Comparison of ENCODE assay signal across 8 cellular contexts in the genomic region with DNA sequence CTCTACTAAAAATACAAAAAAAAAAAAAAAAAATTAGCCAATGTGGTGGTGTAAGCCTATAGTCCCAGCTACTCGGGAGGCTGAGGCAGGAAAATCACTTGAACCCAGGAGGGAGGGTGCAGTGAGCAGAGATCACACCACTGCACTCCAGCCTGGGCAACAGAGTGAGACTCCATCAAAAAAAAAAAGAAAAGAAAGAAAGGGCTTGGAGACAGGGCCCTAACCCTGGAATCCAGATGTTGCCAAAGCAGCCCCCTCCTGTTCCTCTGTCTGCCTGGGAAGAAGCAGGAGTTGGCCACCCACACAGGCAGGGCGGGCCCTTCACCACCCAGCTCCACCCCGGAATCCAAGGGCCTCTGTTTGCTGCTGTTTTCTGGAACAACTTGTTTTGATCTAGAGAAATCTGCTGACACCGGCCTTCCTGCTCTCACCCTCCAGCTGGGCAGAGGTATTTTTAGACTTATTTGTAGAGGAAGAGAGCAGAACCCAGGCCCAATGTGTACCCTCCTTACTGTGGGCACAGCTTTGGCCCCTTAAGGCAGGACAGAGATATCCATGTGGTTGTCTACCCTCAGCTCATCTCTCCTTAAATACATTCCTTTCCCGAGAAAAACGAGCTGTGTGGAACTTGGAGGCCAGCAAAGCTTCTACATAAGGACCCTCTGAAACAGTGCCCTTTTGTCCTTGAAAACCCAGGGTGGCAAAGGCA. TPM values are rescaled to one million over a fixed set of nuclear protein-coding genes. Genes with fewer than 3 reads are reported as not detected.
DNase-seq lines count a peak whose midpoint lies in the region; ATAC-seq, FAIRE-seq and TF ChIP-seq lines count a peak whose summit lies in the region.

No MANE protein-coding gene starts in this region.

- CTCF ChIA-PET in endothelial cell of umbilical vein (lab: Charles Lee): interaction anchor here (0.7 to 4.8 kb wide), 8 partner anchors 9 to 91 kb away, joined by 3 to 38 read pairs (median 4); a partner anchor contains a TSS

- no peaks in the 10 kb centered on the region for H3K36me3 ChIP-seq in endothelial cell of umbilical vein (ENCODE audit: control insufficient read depth in 2 of 2, extremely low read depth in 1 of 2, insufficient read depth in 2 of 2, low read length in 2 of 2)

- H3K4me3 ChIP-seq in endothelial cell of umbilical vein (replicated peaks in 1 of 3; ENCODE audit: insufficient read depth in 1 of 3, low read depth in 1 of 3, low read length in 3 of 3): no peak overlapping the region

- no peaks in the 10 kb centered on the region for H3K9me1 ChIP-seq in endothelial cell of umbilical vein (replicated peaks; ENCODE audit: control insufficient read depth, extremely low read depth, insufficient read depth, low read length)

- H3K27ac ChIP-seq in endothelial cell of umbilical vein (ENCODE audit: insufficient read depth, low read depth, low read length): peak overlapping the region; percentile 99

- TF ChIP-seq CTCF in endothelial cell of umbilical vein (IDR thresholded peaks at IDR 0.05; ENCODE audit: extremely low read depth in 1 of 2, insufficient read depth in 1 of 2, low read depth in 1 of 2, low read length in 2 of 2): no peak

- no peak overlapping the region for H2AFZ ChIP-seq in endothelial cell of umbilical vein (ENCODE audit: low read depth, low read length)

- H3K4me1 ChIP-seq in endothelial cell of umbilical vein (ENCODE audit: control insufficient read depth, extremely low read depth, insufficient read depth, low read length): peaks cover 55% of the 10 kb centered on the region

- H3K79me2 ChIP-seq in endothelial cell of umbilical vein (ENCODE audit: control insufficient read depth, insufficient read depth, low read length): peaks cover 53% of the 10 kb centered on the region

- no peaks in the 10 kb centered on the region for H3K27me3 ChIP-seq in endothelial cell of umbilical vein (ENCODE audit: control insufficient read depth in 2 of 2, insufficient read depth in 2 of 2, low read length in 2 of 2)

- dilution Hi-C loops in endothelial cell of umbilical vein (cut with MboI; ENCODE audit: extremely low pct_ligation_motif_present, low sequenced_read_pairs): no loop called here

- peak; percentile 97 for FAIRE-seq in endothelial cell of umbilical vein (lab: Jason Lieb, UNC)

- POLR2A ChIA-PET in endothelial cell of umbilical vein (lab: Charles Lee): interaction anchor here (0.6 to 10.0 kb wide), 14 partner anchors 8 to 188 kb away, joined by 3 to 127 read pairs (median 7); a partner anchor contains a TSS

- H3K9ac ChIP-seq in endothelial cell of umbilical vein (replicated peaks; ENCODE audit: extremely low read depth, insufficient read depth, low read length): peak overlapping the region; percentile 98

- no TSS peak for BruUV-seq in endothelial cell of umbilical vein (replicated peaks; lab: Mats Ljungman, UMichigan)

- intact Hi-C loops in endothelial cell of umbilical vein (cut with micrococcal nuclease): loop anchor here (1.0 to 10.0 kb wide), 2 partner anchors 51 to 55 kb away; no protein-coding TSS in a partner anchor

- DNase-seq in activated CD4-positive, CD25-positive, alpha-beta regulatory T cell treated with anti-CD3 and anti-CD28 coated beads, Interleukin-2, amount 50 U/mL, for 72 hours: peak; percentile 69
- DNase-seq in NCI-H446 (lab: John Stamatoyannopoulos, UW): peak; percentile 66 to 76
- peak; percentile 83 for DNase-seq in activated CD8-positive, alpha-beta memory T cell treated with anti-CD3 and anti-CD28 coated beads for 24 hours
- peak; percentile 92 for DNase-seq in endothelial cell of umbilical vein (ENCODE audit: low read depth, low spot score)
- peak; percentile 73 for DNase-seq in middle frontal gyrus (ENCODE audit: extremely low spot score, low spot score)
- peak; percentile 94 for DNase-seq in stromal cell of bone marrow (ENCODE audit: low read depth)

- peak overlapping the region; percentile 68 for H3K4me2 ChIP-seq in endothelial cell of umbilical vein (ENCODE audit: insufficient read depth, low read length)

- ATAC-seq in activated CD4-positive, CD25-positive, alpha-beta regulatory T cell treated with anti-CD3 and anti-CD28 coated beads, Interleukin-2, amount 50 U/mL, for 24 hours: no peak
- no peak for ATAC-seq in HG02840 (IDR thresholded peaks at IDR 0.05; ENCODE audit: low FRiP score, unreplicated experiment)

- H3K9me3 ChIP-seq in endothelial cell of umbilical vein (replicated peaks; ENCODE audit: control insufficient read depth, insufficient read depth, low read length): no peaks in the 10 kb centered on the region

- no peaks in the 10 kb centered on the region for H4K20me1 ChIP-seq in endothelial cell of umbilical vein (replicated peaks; ENCODE audit: control insufficient read depth, extremely low read depth, insufficient read depth, low read length)

- TF ChIP-seq POLR2A in endothelial cell of umbilical vein (IDR thresholded peaks at IDR 0.05; ENCODE audit: low read depth, low read length): peak; percentile 65

TF ChIP-seq in endothelial cell of umbilical vein, 7 proteins besides CTCF, POLR2A, EP300 and RAD21:
- TF ChIP-seq GATA2 (IDR thresholded peaks at IDR 0.05; ENCODE audit: insufficient read depth, insufficient read length, low read depth, low read length) (peak; percentile 25), POLR2AphosphoS5 (IDR thresholded peaks at IDR 0.05; ENCODE audit: insufficient read depth, low read depth, low read length) (peak; percentile 70), EZH2 (IDR thresholded peaks at IDR 0.05; ENCODE audit: borderline replicate concordance, low read depth, low read length, severe bottlenecking) (no peak)

RNA-seq across cellular contexts. Expression of a gene that starts 2.7 kb away (rescaled TPM):
- 957 and 1,053 TPM in 2 replicates for total RNA-seq in endothelial cell of umbilical vein
- 34.4 and 43.3 TPM in 2 replicates for polyA plus RNA-seq in endothelial cell of umbilical vein
- 15.1 and 49.9 TPM in 2 replicates for polyA plus RNA-seq in endothelial cell of umbilical vein (2011; cell fraction: cytosol; rRNA removed)
- polyA plus RNA-seq in endothelial cell of umbilical vein (2011; cell fraction: nucleus; rRNA removed): 443 and 462 TPM in 2 replicates
- polyA plus RNA-seq in endothelial cell of umbilical vein (2012): 254 and 310 TPM in 2 replicates
- 900 and 1,086 TPM in 2 replicates for polyA minus RNA-seq in endothelial cell of umbilical vein
- 31.7 TPM for polyA minus RNA-seq in endothelial cell of umbilical vein (2011; cell fraction: cytosol; rRNA and poly(A)+ RNA removed)
- polyA minus RNA-seq in endothelial cell of umbilical vein (2011; cell fraction: nucleus; rRNA and poly(A)+ RNA removed): 1,191 and 1,444 TPM in 2 replicates

RNA-seq across cellular contexts. Expression of a gene that starts 33.5 kb away (rescaled TPM):
- 53.9 and 57.7 TPM in 2 replicates for total RNA-seq in endothelial cell of umbilical vein
- 36.4 and 45.3 TPM in 2 replicates for polyA plus RNA-seq in endothelial cell of umbilical vein
- polyA plus RNA-seq in endothelial cell of umbilical vein (2011; cell fraction: cytosol; rRNA removed): 24.9 and 33.1 TPM in 2 replicates
- polyA plus RNA-seq in endothelial cell of umbilical vein (2011; cell fraction: nucleus; rRNA removed): 38.1 and 42.6 TPM in 2 replicates
- 24.3 and 29.2 TPM in 2 replicates for polyA plus RNA-seq in endothelial cell of umbilical vein (2012)
- polyA minus RNA-seq in endothelial cell of umbilical vein: 34.9 and 44.0 TPM in 2 replicates
- 16.4 TPM for polyA minus RNA-seq in endothelial cell of umbilical vein (2011; cell fraction: cytosol; rRNA and poly(A)+ RNA removed)
- polyA minus RNA-seq in endothelial cell of umbilical vein (2011; cell fraction: nucleus; rRNA and poly(A)+ RNA removed): 22.2 and 24.7 TPM in 2 replicates

RNA-seq across cellular contexts. Expression of a gene that starts 37.5 kb away (rescaled TPM):
- total RNA-seq in endothelial cell of umbilical vein: 3.1 and 4.8 TPM in 2 replicates
- polyA plus RNA-seq in endothelial cell of umbilical vein: 1.2 TPM in 2 replicates
- 0.52 and 0.66 TPM in 2 replicates for polyA plus RNA-seq in endothelial cell of umbilical vein (2011; cell fraction: cytosol; rRNA removed)
- 2.1 and 2.5 TPM in 2 replicates for polyA plus RNA-seq in endothelial cell of umbilical vein (2011; cell fraction: nucleus; rRNA removed)
- polyA plus RNA-seq in endothelial cell of umbilical vein (2012): 1.5 and 1.6 TPM in 2 replicates
- 0.55 and 1.9 TPM in 2 replicates for polyA minus RNA-seq in endothelial cell of umbilical vein
- polyA minus RNA-seq in endothelial cell of umbilical vein (2011; cell fraction: cytosol; rRNA and poly(A)+ RNA removed): 6.2 TPM
- 1.7 and 2.0 TPM in 2 replicates for polyA minus RNA-seq in endothelial cell of umbilical vein (2011; cell fraction: nucleus; rRNA and poly(A)+ RNA removed)
